12 cellular contexts compared by ENCODE assay signal in genomic region chr18:76445741-76446232, GRCh38. TPM values are rescaled to one million over a fixed set of nuclear protein-coding genes. Genes with fewer than 3 reads are reported as not detected.
A peak's percentile ranks its signal among the peaks of the same experiment; 100 is the strongest.
DNase-seq lines count a peak whose midpoint lies in the region; ATAC-seq and TF ChIP-seq lines count a peak whose summit lies in the region.
"Had no signal": no experiment of that assay in that cellular context is flagged by ENCODE, and none has a peak within 500 bp of the region (broad histone marks: within the 10 kb centered on the region; RNA-seq: fewer than 3 reads in every experiment).

No MANE protein-coding gene starts in this region.

- intact Hi-C loops in CD14-positive monocyte (cut with micrococcal nuclease), result loop anchor here in 1 of 2 donors (5.0 kb wide), 1 partner anchor 42 kb away; no protein-coding TSS in a partner anchor
- intact Hi-C loops in left ventricle myocardium inferior (cut with micrococcal nuclease), result no loop called here
- intact Hi-C loops in psoas muscle (cut with DNase I), result loop anchor here in 1 of 2 donors (5.0 kb wide), 1 partner anchor 33 kb away; no protein-coding TSS in a partner anchor

- H3K4me3 Mint-ChIP-seq in CD14-positive monocyte, result no peak overlapping the region

- H3K9me2 ChIP-seq in SK-N-SH, result no peaks in the 10 kb centered on the region

- H3K9ac ChIP-seq in SK-N-SH, result peak overlapping the region; percentile 21; the same call in 1 of the 2 replicates

- TF ChIP-seq RAD21 in SK-N-SH (IDR thresholded peaks at IDR 0.05; ENCODE audit: low read length), result no peak

- H3K4me2 ChIP-seq in SK-N-SH, result peak overlapping the region; percentile 25

- peaks cover 5% of the 10 kb centered on the region for H3F3A ChIP-seq in SK-N-SH (replicated peaks; ENCODE audit: insufficient read depth)

- H3K79me2 ChIP-seq in SK-N-SH (ENCODE audit: insufficient read depth), result peaks cover 42% of the 10 kb centered on the region

- peaks cover 0 to 5% (median 1%) of the 10 kb centered on the region in 7 donors for H3K9me3 Mint-ChIP-seq in CD14-positive monocyte

- CTCF ChIA-PET in SK-N-SH (lab: Yijun Ruan, JAX), result interaction anchor here (1.4 kb wide), 1 partner anchor 46 kb away, joined by 4 read pairs; no protein-coding TSS in a partner anchor

- H3K4me1 ChIP-seq in SK-N-SH (ENCODE audit: control insufficient read depth in 1 of 2, insufficient read depth in 2 of 2, low read depth in 1 of 2, low read length in 1 of 2) (peaks cover 14 to 48% of the 10 kb centered on the region in 2 experiments; a peak in 3 of 4 replicates), left ventricle myocardium inferior (peaks cover 66% of the 10 kb centered on the region), psoas muscle (peaks cover 56% of the 10 kb centered on the region)

- 74% methylated on average over 8 of the region's 11 CpGs for WGBS in SK-N-SH (ENCODE audit: low lambda C conversion rate)
- WGBS in psoas muscle, 3 donors, result 39 to 55% (median 47%) methylated on average over 11 of the region's 11 CpGs

- no peak overlapping the region for H2AFZ ChIP-seq in SK-N-SH (ENCODE audit: low read depth)

- H3K36me3 Mint-ChIP-seq in CD14-positive monocyte, result peaks cover 28 to 64% of the 10 kb centered on the region in 2 donors

- POLR2A ChIA-PET in SK-N-SH (lab: Yijun Ruan, JAX), result no interaction called here

- H3K4me3 ChIP-seq in SK-N-SH (ENCODE audit: low read depth in 2 of 2, low read length in 1 of 2) (no peak overlapping the region), left ventricle myocardium inferior (no peak overlapping the region), psoas muscle (no peak overlapping the region)
- H3K4me3 ChIP-seq: GM12878 had no signal

- TF ChIP-seq EP300 in SK-N-SH (IDR thresholded peaks at IDR 0.05; ENCODE audit: borderline replicate concordance in 1 of 2, low read depth in 1 of 2, low read length in 1 of 2), result no peak

- no peak for TF ChIP-seq CTCF in CD14-positive monocyte (IDR thresholded peaks at IDR 0.05)
- no peak for TF ChIP-seq CTCF in SK-N-SH (IDR thresholded peaks at IDR 0.05)
- no peak for TF ChIP-seq CTCF in left ventricle myocardium inferior (IDR thresholded peaks at IDR 0.05; ENCODE audit: borderline replicate concordance)
- TF ChIP-seq CTCF in psoas muscle (IDR thresholded peaks at IDR 0.05), result no peak

- DNase-seq in CD14-positive monocyte (ENCODE audit: low spot score) (no peak), SK-N-SH (peak; percentile 56), left ventricle myocardium inferior (no peak), psoas muscle (no peak), NCI-H1436 treated with DMSO at 0.1 percent for 48 hours (lab: John Stamatoyannopoulos, UW) (no peak)
- DNase-seq: activated CD4-positive, CD25-positive, alpha-beta regulatory T cell; activated gamma-delta T cell; effector CD4-positive, alpha-beta T cell had no signal

- no peaks in the 10 kb centered on the region for H3K9me3 ChIP-seq in SK-N-SH
- no peaks in the 10 kb centered on the region for H3K9me3 ChIP-seq in left ventricle myocardium inferior (replicated peaks)
- H3K9me3 ChIP-seq in psoas muscle, result no peaks in the 10 kb centered on the region

- ATAC-seq in psoas muscle, result peak; percentile 22 to 63 (median 38)
- no peak for ATAC-seq in HG03565 (IDR thresholded peaks at IDR 0.05; ENCODE audit: unreplicated experiment)
- ATAC-seq in HG03095 (IDR thresholded peaks at IDR 0.05; ENCODE audit: unreplicated experiment), result no peak
- no peak for ATAC-seq in GM18858 (IDR thresholded peaks at IDR 0.05; ENCODE audit: unreplicated experiment)
- ATAC-seq: GM12878 had no signal

- peak overlapping the region in 6 of 7 donors; percentile 15 to 88 (median 66) for H3K27ac Mint-ChIP-seq in CD14-positive monocyte

- H3K36me3 ChIP-seq in SK-N-SH (replicated peaks in 1 of 2; ENCODE audit: control insufficient read depth in 1 of 2, insufficient read depth in 2 of 2, low read length in 1 of 2) (no peaks in the 10 kb centered on the region), left ventricle myocardium inferior (peaks cover 23% of the 10 kb centered on the region), psoas muscle (ENCODE audit: insufficient read depth in 1 of 2, low read depth in 1 of 2) (peaks cover 0 to 23% of the 10 kb centered on the region in 2 donors)

- peak overlapping the region; percentile 39 to 52 for H3K27ac ChIP-seq in SK-N-SH (ENCODE audit: low read depth in 2 of 2, low read length in 1 of 2)
- H3K27ac ChIP-seq in left ventricle myocardium inferior (replicated peaks), result peak overlapping the region; percentile 30
- H3K27ac ChIP-seq in psoas muscle, result peak overlapping the region; percentile 65

- H3K4me1 Mint-ChIP-seq in CD14-positive monocyte, result peaks cover 58% of the 10 kb centered on the region

- H4K20me1 ChIP-seq in SK-N-SH (ENCODE audit: insufficient read depth), result 0 out of 2 replicates have a peak, but pooled peaks cover 6% of the 10 kb centered on the region

- H3K27me3 ChIP-seq in SK-N-SH (ENCODE audit: insufficient read depth) (no peaks in the 10 kb centered on the region), left ventricle myocardium inferior (ENCODE audit: low read depth) (no peaks in the 10 kb centered on the region), psoas muscle (ENCODE audit: insufficient read depth in 3 of 3, low read length in 2 of 3) (no peaks in the 10 kb centered on the region)

- H3K27me3 Mint-ChIP-seq in CD14-positive monocyte (ENCODE audit: low read depth in 3 of 3), result peaks cover 0 to 2% (median 0%) of the 10 kb centered on the region in 3 donors

TF ChIP-seq in SK-N-SH, 30 proteins besides CTCF, POLR2A, EP300 and RAD21:
- TF ChIP-seq NFIC (IDR thresholded peaks at IDR 0.05; ENCODE audit: borderline replicate concordance) (no peak), CHD2 (IDR thresholded peaks at IDR 0.05; ENCODE audit: low read length, partially characterized antibody) (no peak), SMC3 (IDR thresholded peaks at IDR 0.05; ENCODE audit: low read depth, low read length) (no peak), GATA2 (CRISPR knock-in tag; IDR thresholded peaks at IDR 0.05) (no peak), PBX3 (IDR thresholded peaks at IDR 0.05) (no peak), TEAD4 (IDR thresholded peaks at IDR 0.05; ENCODE audit: borderline replicate concordance, insufficient read depth) (no peak), RCOR1 (IDR thresholded peaks at IDR 0.05; ENCODE audit: low read length) (no peak), FOXJ3 (CRISPR knock-in tag; IDR thresholded peaks at IDR 0.05) (no peak)

RNA-seq across cellular contexts. Expression of gene ZNF516, which starts 49.3 kb away (rescaled TPM):
- polyA plus RNA-seq in CD14-positive monocyte (1 to 10 TPM; 5.0 to 8.6 TPM), SK-N-SH (2012; rRNA removed) (3.4 and 4.4 TPM in 2 replicates), psoas muscle (1 to 10 TPM; 2.4 to 8.1 (median 2.7) TPM)
- 2.8 and 2.9 TPM in 2 replicates for polyA plus RNA-seq in SK-N-SH (2012; cell fraction: cytosol; rRNA removed)
- polyA plus RNA-seq in SK-N-SH (2012; cell fraction: nucleus; rRNA removed), result 10.3 and 10.8 TPM in 2 replicates
- total RNA-seq in left ventricle myocardium inferior (11.5 TPM), psoas muscle (10 to 100 TPM in 3 of 4 donors, 1 to 10 TPM in 1; 9.6 to 20.6 (median 17.2) TPM)

Comparison
In these comparisons a context has a peak if more than half of its experiments do, and no peak if none do; other contexts are left out.
1. ATAC-seq: peak in psoas muscle (4 of 4); none in HG03565 (single experiment), HG03095 (single experiment) and GM18858 (single experiment).
2. Peak in every context shown above with its lines, with median percentiles within 50 percentile points of each other: H3K27ac ChIP-seq.